In the genomic region with DNA sequence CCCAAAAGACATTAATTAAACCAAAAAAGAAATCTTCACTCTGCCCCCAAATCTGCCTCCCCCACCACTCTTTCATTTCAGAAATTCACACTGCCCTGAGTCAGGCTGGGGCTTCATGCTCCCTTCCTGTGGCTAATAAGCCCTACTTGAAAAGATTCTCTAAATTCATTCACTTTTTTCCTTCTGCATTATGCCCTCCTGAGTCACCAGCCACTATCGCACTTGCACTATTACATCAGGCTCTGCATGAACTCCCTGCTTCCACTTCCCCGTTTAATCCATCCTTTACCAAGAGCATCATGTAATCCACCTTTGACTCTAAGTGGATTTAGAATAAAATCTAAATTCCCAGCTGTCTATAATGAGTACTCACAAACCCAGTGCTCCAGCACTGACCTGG, we compare ENCODE assay signal across 1 cellular context.
TF ChIP-seq lines count a peak whose summit lies in the region.

No MANE protein-coding gene starts in this region.

TF ChIP-seq in IMR-90, 13 proteins besides CTCF, POLR2A, EP300 and RAD21:
- TF ChIP-seq RCOR1 (IDR thresholded peaks at IDR 0.05; ENCODE audit: insufficient replicate concordance, low read length) (no peak), MAFK (IDR thresholded peaks at IDR 0.05; ENCODE audit: low read depth, low read length) (no peak)
